20 cellular contexts compared by ENCODE assay signal in the genomic region with DNA sequence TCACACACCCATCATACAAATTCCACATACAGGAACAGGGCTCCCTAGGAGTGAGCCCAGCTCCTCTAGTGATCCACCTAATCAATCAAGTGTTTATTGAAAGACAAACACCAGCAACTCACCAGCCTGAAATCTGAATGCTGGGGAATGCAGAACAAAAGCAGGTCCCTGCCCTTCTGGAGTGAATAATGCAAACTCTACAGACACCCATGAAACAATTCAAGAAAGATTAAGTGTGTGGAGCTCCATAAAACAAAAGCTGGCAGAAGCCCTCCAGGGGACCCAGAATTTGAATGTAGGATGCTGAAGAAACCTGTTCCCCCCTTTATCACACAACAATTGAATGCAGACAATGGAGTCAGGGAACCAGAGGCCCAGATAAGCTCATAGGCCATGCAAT.
"Had no signal": no experiment of that assay in that cellular context is flagged by ENCODE, and none has a peak within 500 bp of the region (broad histone marks: within the 10 kb centered on the region; RNA-seq: fewer than 3 reads in every experiment).

No MANE protein-coding gene starts in this region.

- H3K79me2 ChIP-seq: parathyroid adenoma had no signal

- H3K4me1 Mint-ChIP-seq: naive thymus-derived CD8-positive, alpha-beta T cell had no signal

- H3K9me3 Mint-ChIP-seq: effector memory CD8-positive, alpha-beta T cell; naive thymus-derived CD8-positive, alpha-beta T cell; nephron progenitor cell; stimulated activated naive B cell treated with anti-CD40 and anti-IgM and Interleukin-4, amounts not matched to agents 10 μg/mL and 1 μg/mL and 100 μg/mL, for 72 hours; stimulated activated naive CD8-positive, alpha-beta T cell treated with anti-CD3 and anti-CD28 coated beads, Interleukin-15, Interleukin-2, amounts not matched to agents 100 ng/mL and 50 ng/mL, for 24 hours had no signal

- H3K9ac ChIP-seq: parathyroid adenoma had no signal

- H3K9me3 ChIP-seq: neutrophil, right lobe of liver, thoracic aorta, tibial nerve, upper lobe of left lung had no signal

- DNase-seq: cortex of kidney; effector memory CD8-positive, alpha-beta T cell; hypothalamus; kidney; mammary epithelial cell; naive thymus-derived CD8-positive, alpha-beta T cell; nephron progenitor cell; right lobe of liver; small intestine; stimulated activated CD4-positive, alpha-beta T cell treated with anti-CD3 and anti-CD28 coated beads, Interleukin-15, amount 100 ng/mL, for 24 hours; stimulated activated CD4-positive, alpha-beta T cell treated with anti-CD3 and anti-CD28 coated beads, Interleukin-2, amount 100 ng/mL, for 48 hours; stimulated activated naive B cell treated with anti-CD40 and anti-IgM and Interleukin-4, amounts not matched to agents 10 μg/mL and 1 μg/mL and 100 μg/mL, for 72 hours; upper lobe of left lung had no signal

- H3K4me3 ChIP-seq: right lobe of liver, thoracic aorta, tibial nerve, upper lobe of left lung had no signal

- H3K27ac Mint-ChIP-seq: effector memory CD8-positive, alpha-beta T cell; naive thymus-derived CD8-positive, alpha-beta T cell; nephron progenitor cell; progenitor cell of endocrine pancreas; stimulated activated naive B cell treated with anti-CD40 and anti-IgM and Interleukin-4, amounts not matched to agents 10 μg/mL and 1 μg/mL and 100 μg/mL, for 72 hours; stimulated activated naive CD8-positive, alpha-beta T cell treated with anti-CD3 and anti-CD28 coated beads, Interleukin-15, Interleukin-2, amounts not matched to agents 100 ng/mL and 50 ng/mL, for 24 hours had no signal

- H3K4me3 Mint-ChIP-seq: effector memory CD8-positive, alpha-beta T cell; naive thymus-derived CD8-positive, alpha-beta T cell; nephron progenitor cell; stimulated activated naive B cell treated with anti-CD40 and anti-IgM and Interleukin-4, amounts not matched to agents 10 μg/mL and 1 μg/mL and 100 μg/mL, for 72 hours; stimulated activated naive CD8-positive, alpha-beta T cell treated with anti-CD3 and anti-CD28 coated beads, Interleukin-15, Interleukin-2, amounts not matched to agents 100 ng/mL and 50 ng/mL, for 24 hours had no signal

- H3K27me3 ChIP-seq: neutrophil, right lobe of liver, tibial nerve, upper lobe of left lung had no signal

- H3K27ac ChIP-seq: neutrophil, parathyroid adenoma, right lobe of liver, thoracic aorta, tibial nerve, upper lobe of left lung had no signal

- H3K4me1 ChIP-seq: parathyroid adenoma, right lobe of liver, tibial nerve, upper lobe of left lung had no signal

- H3K27me3 Mint-ChIP-seq: stimulated activated naive B cell treated with anti-CD40 and anti-IgM and Interleukin-4, amounts not matched to agents 10 μg/mL and 1 μg/mL and 100 μg/mL, for 72 hours; stimulated activated naive CD8-positive, alpha-beta T cell treated with anti-CD3 and anti-CD28 coated beads, Interleukin-15, Interleukin-2, amounts not matched to agents 100 ng/mL and 50 ng/mL, for 24 hours had no signal

- H3K36me3 ChIP-seq: neutrophil, right lobe of liver, thoracic aorta, tibial nerve, upper lobe of left lung had no signal

- H3K36me3 Mint-ChIP-seq: naive thymus-derived CD8-positive, alpha-beta T cell; stimulated activated naive B cell treated with anti-CD40 and anti-IgM and Interleukin-4, amounts not matched to agents 10 μg/mL and 1 μg/mL and 100 μg/mL, for 72 hours had no signal

- ATAC-seq: effector memory CD8-positive, alpha-beta T cell; left lobe of liver; naive thymus-derived CD8-positive, alpha-beta T cell; right lobe of liver; stimulated activated naive B cell treated with anti-CD40 and anti-IgM and Interleukin-4, amounts not matched to agents 10 μg/mL and 1 μg/mL and 100 μg/mL, for 72 hours had no signal

- H2AFZ ChIP-seq: parathyroid adenoma had no signal
